Comparison of ENCODE assay signal across 8 cellular contexts in genomic region chr22:35399678-35400334, GRCh38.
DNase-seq lines count a peak whose midpoint lies in the region; ATAC-seq and TF ChIP-seq lines count a peak whose summit lies in the region.

Gene MCM5 (plus strand): TSS chr22:35400140. CDS start chr22:35400439, 299 bp downstream.

- H3K27me3 ChIP-seq in layer of hippocampus (ENCODE audit: control insufficient read depth, insufficient read depth, low read length), result no peaks in the 10 kb centered on the region

- DNase-seq in Ammon's horn (ENCODE audit: low spot score) (peak; percentile 98), GM19238 (ENCODE audit: insufficient read length, low spot score) (peak; percentile 98), NCI-H524 treated with DMSO at 0.1 percent for 48 hours (lab: John Stamatoyannopoulos, UW) (peak; percentile 78), coronary artery (ENCODE audit: low spot score) (peak; percentile 97)
- DNase-seq in activated CD4-positive, alpha-beta T cell treated with anti-CD3 and anti-CD28 coated beads for 48 hours, result peak; percentile 99
- DNase-seq in stimulated activated CD4-positive, alpha-beta T cell treated with anti-CD3 and anti-CD28 coated beads, Interleukin-1b, Interleukin-23, amount 100 ng/mL, for 4 hours (ENCODE audit: low read depth in 2 of 2), result peak; percentile 93 to 95

- ATAC-seq in HG03442 (IDR thresholded peaks at IDR 0.05; ENCODE audit: unreplicated experiment), result peak; percentile 96

- TF ChIP-seq CTCF in coronary artery (IDR thresholded peaks at IDR 0.05), result no peak

- H3K27ac ChIP-seq in coronary artery (peak within 1 kb of the TSS; percentile 4 to 40), layer of hippocampus (ENCODE audit: low read depth, low read length) (peak within 1 kb of the TSS; percentile 65)

- peak within 1 kb of the TSS; percentile 81 for H3K4me3 ChIP-seq in coronary artery

Comparison
In these comparisons a context has a peak if more than half of its experiments do, and no peak if none do; other contexts are left out.
1. Peak in every context shown above with its lines: DNase-seq, ATAC-seq, H3K4me3 ChIP-seq and H3K27ac ChIP-seq.